Comparison of ENCODE assay signal across 25 cellular contexts in genomic region chr7:147276783-147277370, GRCh38.
DNase-seq lines count a peak whose midpoint lies in the region; ATAC-seq, FAIRE-seq and TF ChIP-seq lines count a peak whose summit lies in the region.
"Had no signal": no experiment of that assay in that cellular context is flagged by ENCODE, and none has a peak within 500 bp of the region (broad histone marks: within the 10 kb centered on the region; RNA-seq: fewer than 3 reads in every experiment).

No MANE protein-coding gene starts in this region.

- DNase-seq in HCEC 1CT (peak; percentile 7), NCI-H146 (lab: John Stamatoyannopoulos, UW) (peak; percentile 80), NCI-H345 (lab: John Stamatoyannopoulos, UW) (peak; percentile 36), adipocyte (ENCODE audit: low read depth) (peak; percentile 66), stomach (no peak), kidney (no peak)
- DNase-seq: activated CD4-positive, alpha-beta T cell treated with anti-CD3 and anti-CD28 coated beads, Interleukin-2, amount 10 ng/mL, durations not matched to agents 7 days and 5 days; activated effector memory CD4-positive, alpha-beta T cell treated with Interleukin-2 at 50 U/mL for 16 hours; CD4-positive, alpha-beta T cell; cortex of kidney; H7; heart left ventricle; KBM-7; left ventricle myocardium superior; OCI-M1; SJCRH30; T-helper 17 cell had no signal

- H3K36me3 ChIP-seq in adipocyte (ENCODE audit: control insufficient read depth, insufficient read depth, low read length, severe bottlenecking) (no peaks in the 10 kb centered on the region), stomach (no peaks in the 10 kb centered on the region), kidney (ENCODE audit: control insufficient read depth in 1 of 2, insufficient read depth in 2 of 2, low read length in 2 of 2) (no peaks in the 10 kb centered on the region)
- H3K36me3 ChIP-seq: heart left ventricle, SJCRH30, thoracic aorta had no signal

- H3K4me1 ChIP-seq in adipocyte (ENCODE audit: control insufficient read depth, insufficient read depth, low read length) (no peaks in the 10 kb centered on the region), stomach (no peaks in the 10 kb centered on the region), kidney (ENCODE audit: control insufficient read depth in 1 of 2, insufficient read depth in 1 of 2, low read depth in 1 of 2, low read length in 2 of 2) (no peaks in the 10 kb centered on the region)
- H3K4me1 ChIP-seq: heart left ventricle, parathyroid adenoma, SJCRH30 had no signal

- H3K9ac ChIP-seq in adipocyte (ENCODE audit: low read length) (no peak overlapping the region), kidney (ENCODE audit: low read length in 2 of 2) (no peak overlapping the region)
- H3K9ac ChIP-seq: parathyroid adenoma had no signal

- H3K4me3 ChIP-seq in adipocyte (ENCODE audit: low read length) = no peak overlapping the region
- no peak overlapping the region for H3K4me3 ChIP-seq in stomach
- no peak overlapping the region for H3K4me3 ChIP-seq in kidney (ENCODE audit: low read length in 2 of 2)
- H3K4me3 ChIP-seq: heart left ventricle, SJCRH30, thoracic aorta had no signal

- ATAC-seq in GM21360 (IDR thresholded peaks at IDR 0.05; ENCODE audit: unreplicated experiment) = no peak
- ATAC-seq in HG02840 (IDR thresholded peaks at IDR 0.05; ENCODE audit: low FRiP score, unreplicated experiment) = no peak
- ATAC-seq: heart left ventricle, left ventricle myocardium superior, sciatic nerve, T-helper 17 cell had no signal

- TF ChIP-seq EP300 in stomach (IDR thresholded peaks at IDR 0.05) = no peak

- H3K27me3 ChIP-seq in adipocyte (replicated peaks; ENCODE audit: control insufficient read depth, insufficient read depth, low read length) = no peaks in the 10 kb centered on the region
- no peaks in the 10 kb centered on the region for H3K27me3 ChIP-seq in stomach
- H3K27me3 ChIP-seq: heart left ventricle, SJCRH30 had no signal

- no peak for FAIRE-seq in kidney (lab: Jason Lieb, UNC)
- FAIRE-seq: bronchial epithelial cell, endothelial cell of umbilical vein had no signal

- TF ChIP-seq CTCF in stomach (IDR thresholded peaks at IDR 0.05) = no peak
- TF ChIP-seq CTCF in kidney (IDR thresholded peaks at IDR 0.05; ENCODE audit: borderline replicate concordance, extremely low read depth, insufficient read depth) = no peak

- TF ChIP-seq POLR2A in stomach (IDR thresholded peaks at IDR 0.05) = no peak

- H3K9me3 ChIP-seq in adipocyte (ENCODE audit: control insufficient read depth, low read length) (peaks cover 4% of the 10 kb centered on the region), stomach (no peaks in the 10 kb centered on the region), kidney (ENCODE audit: control insufficient read depth in 1 of 2, low read length in 2 of 2) (no peaks in the 10 kb centered on the region)
- H3K9me3 ChIP-seq: SJCRH30, thoracic aorta had no signal

- no peak overlapping the region for H3K27ac ChIP-seq in stomach
- H3K27ac ChIP-seq in kidney (ENCODE audit: low read depth in 2 of 2, low read length in 2 of 2) = no peak overlapping the region
- H3K27ac ChIP-seq: heart left ventricle, parathyroid adenoma, SJCRH30, thoracic aorta, VCaP had no signal

- 63 to 78% (median 74%) methylated on average over 6 of the region's 6 CpGs for WGBS in stomach, 5 donors

- intact Hi-C loops in stomach (cut with DNase I; ENCODE audit: low total_unique reads) = no loop called here
- intact Hi-C loops in kidney (cut with DNase I) = no loop called here

Comparison
In these comparisons a context has a peak if more than half of its experiments do, and no peak if none do; other contexts are left out.
1. DNase-seq: peak in HCEC 1CT (single experiment), NCI-H146 (single experiment), NCI-H345 (single experiment) and adipocyte (single experiment); none in stomach (single experiment) and kidney (single experiment).